In the genomic region with DNA sequence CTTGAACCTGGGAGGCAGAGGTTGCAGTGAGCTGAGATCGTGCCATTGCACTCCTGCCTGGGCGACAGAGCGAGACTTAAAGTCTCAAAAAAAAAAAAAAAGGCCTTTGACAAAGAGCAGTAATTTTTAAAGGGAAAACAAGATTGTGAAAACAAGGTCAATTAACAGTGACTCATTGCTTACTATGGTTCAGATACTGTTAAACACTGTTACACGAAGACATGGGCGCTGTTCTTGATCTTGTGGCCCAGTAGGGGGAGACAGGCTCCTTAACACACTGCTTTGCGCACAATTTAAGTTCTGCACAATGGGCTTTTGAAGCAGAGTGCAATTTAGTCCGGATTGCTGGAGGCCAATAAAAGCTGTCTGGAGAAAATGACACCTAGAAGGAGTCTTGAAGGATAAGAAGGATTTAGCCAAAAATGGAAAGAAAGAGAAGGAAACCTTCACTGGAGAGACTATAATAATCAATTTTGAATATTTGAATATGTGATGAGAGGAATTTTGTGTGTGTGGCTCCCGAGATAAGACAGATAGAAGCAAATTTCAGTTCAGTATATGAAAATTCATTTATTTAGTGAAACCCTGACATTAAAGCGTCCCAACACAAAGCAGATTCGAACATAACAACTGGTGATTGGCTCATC, we compare ENCODE assay signal across 1 cellular context.
A peak's percentile ranks its signal among the peaks of the same experiment; 100 is the strongest.
TF ChIP-seq lines count a peak whose summit lies in the region.

No MANE protein-coding gene starts in this region.

TF ChIP-seq in HepG2, 621 proteins besides CTCF, POLR2A, EP300 and RAD21 (continued from another document and continues in another):
- TF ChIP-seq POGZ (CRISPR knock-in tag; IDR thresholded peaks at IDR 0.05) (0 out of 2 replicates have a peak, but pooled peaks have one; percentile 26), SRSF1 (optimal IDR thresholded peaks at IDR 0.05; ENCODE audit: low read depth, low read length) (no peak), ZNF468 (CRISPR knock-in tag; IDR thresholded peaks at IDR 0.05) (no peak), XRCC5 (optimal IDR thresholded peaks at IDR 0.05; ENCODE audit: low read length) (peak; percentile 86), ZNF343 (CRISPR knock-in tag; IDR thresholded peaks at IDR 0.05) (no peak), ZNF138 (CRISPR knock-in tag; IDR thresholded peaks at IDR 0.05; ENCODE audit: low read depth) (no peak), NRL (CRISPR knock-in tag; IDR thresholded peaks at IDR 0.05; ENCODE audit: borderline replicate concordance) (no peak), ZNF501 (CRISPR knock-in tag; IDR thresholded peaks at IDR 0.05) (no peak), FOXA3 (CRISPR knock-in tag; IDR thresholded peaks at IDR 0.05) (peak; percentile 66), DNMT3B (CRISPR knock-in tag; conservative IDR thresholded peaks at IDR 0.05) (0 out of 2 replicates have a peak, but pooled peaks have one; percentile 43), CCDC6 (CRISPR knock-in tag; IDR thresholded peaks at IDR 0.05) (no peak), EHMT2 (IDR thresholded peaks at IDR 0.05; ENCODE audit: borderline replicate concordance, low read depth, low read length) (no peak), GMEB2 (CRISPR knock-in tag; IDR thresholded peaks at IDR 0.05; ENCODE audit: low read depth) (no peak), ZBED4 (CRISPR knock-in tag; IDR thresholded peaks at IDR 0.05; ENCODE audit: borderline replicate concordance) (no peak), ZNF709 (CRISPR knock-in tag; IDR thresholded peaks at IDR 0.05) (no peak), ZBTB49 (CRISPR knock-in tag; IDR thresholded peaks at IDR 0.05; ENCODE audit: borderline replicate concordance) (no peak), KDM5A (IDR thresholded peaks at IDR 0.05; ENCODE audit: borderline replicate concordance, low read length) (no peak), CEBPB (IDR thresholded peaks at IDR 0.05; ENCODE audit: borderline replicate concordance, low read depth, low read length) (peak; percentile 19; the same call in 1 of the 2 replicates), GRHL1 (CRISPR knock-in tag; conservative IDR thresholded peaks at IDR 0.05) (no peak), GATA4 (IDR thresholded peaks at IDR 0.05; ENCODE audit: borderline replicate concordance, low read depth) (no peak), SRY (CRISPR knock-in tag; IDR thresholded peaks at IDR 0.05) (no peak), PATZ1 (CRISPR knock-in tag; IDR thresholded peaks at IDR 0.05) (0 out of 2 replicates have a peak, but pooled peaks have one; percentile 22), FOXK1 (CRISPR knock-in tag; IDR thresholded peaks at IDR 0.05; ENCODE audit: borderline replicate concordance, low read depth) (peak; percentile 24; the same call in 1 of the 2 replicates), ZNF773 (CRISPR knock-in tag; IDR thresholded peaks at IDR 0.05; ENCODE audit: borderline replicate concordance) (no peak), SOX6 (IDR thresholded peaks at IDR 0.05) (no peak), SOX6 (CRISPR knock-in tag; IDR thresholded peaks at IDR 0.05) (peak; percentile 48; the same call in 1 of the 2 replicates)
- TF ChIP-seq, protein P1, sequence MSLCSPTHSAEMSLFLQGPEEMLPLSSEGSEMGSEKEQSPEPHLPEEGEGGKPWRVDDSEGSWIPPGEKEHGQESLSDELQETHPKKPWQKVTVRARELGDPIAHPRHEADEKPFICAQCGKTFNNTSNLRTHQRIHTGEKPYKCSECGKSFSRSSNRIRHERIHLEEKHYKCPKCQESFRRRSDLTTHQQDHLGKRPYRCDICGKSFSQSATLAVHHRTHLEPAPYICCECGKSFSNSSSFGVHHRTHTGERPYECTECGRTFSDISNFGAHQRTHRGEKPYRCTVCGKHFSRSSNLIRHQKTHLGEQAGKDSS (CRISPR knock-in tag; IDR thresholded peaks at IDR 0.05; ENCODE audit: borderline replicate concordance, low read depth) = 0 out of 2 replicates have a peak, but pooled peaks have one; percentile 63
- TF ChIP-seq, protein P2, sequence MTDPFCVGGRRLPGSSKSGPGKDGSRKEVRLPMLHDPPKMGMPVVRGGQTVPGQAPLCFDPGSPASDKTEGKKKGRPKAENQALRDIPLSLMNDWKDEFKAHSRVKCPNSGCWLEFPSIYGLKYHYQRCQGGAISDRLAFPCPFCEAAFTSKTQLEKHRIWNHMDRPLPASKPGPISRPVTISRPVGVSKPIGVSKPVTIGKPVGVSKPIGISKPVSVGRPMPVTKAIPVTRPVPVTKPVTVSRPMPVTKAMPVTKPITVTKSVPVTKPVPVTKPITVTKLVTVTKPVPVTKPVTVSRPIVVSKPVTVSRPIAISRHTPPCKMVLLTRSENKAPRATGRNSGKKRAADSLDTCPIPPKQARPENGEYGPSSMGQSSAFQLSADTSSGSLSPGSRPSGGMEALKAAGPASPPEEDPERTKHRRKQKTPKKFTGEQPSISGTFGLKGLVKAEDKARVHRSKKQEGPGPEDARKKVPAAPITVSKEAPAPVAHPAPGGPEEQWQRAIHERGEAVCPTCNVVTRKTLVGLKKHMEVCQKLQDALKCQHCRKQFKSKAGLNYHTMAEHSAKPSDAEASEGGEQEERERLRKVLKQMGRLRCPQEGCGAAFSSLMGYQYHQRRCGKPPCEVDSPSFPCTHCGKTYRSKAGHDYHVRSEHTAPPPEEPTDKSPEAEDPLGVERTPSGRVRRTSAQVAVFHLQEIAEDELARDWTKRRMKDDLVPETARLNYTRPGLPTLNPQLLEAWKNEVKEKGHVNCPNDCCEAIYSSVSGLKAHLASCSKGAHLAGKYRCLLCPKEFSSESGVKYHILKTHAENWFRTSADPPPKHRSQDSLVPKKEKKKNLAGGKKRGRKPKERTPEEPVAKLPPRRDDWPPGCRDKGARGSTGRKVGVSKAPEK (CRISPR knock-in tag; IDR thresholded peaks at IDR 0.05; ENCODE audit: borderline replicate concordance) = no peak
- TF ChIP-seq, protein P3, sequence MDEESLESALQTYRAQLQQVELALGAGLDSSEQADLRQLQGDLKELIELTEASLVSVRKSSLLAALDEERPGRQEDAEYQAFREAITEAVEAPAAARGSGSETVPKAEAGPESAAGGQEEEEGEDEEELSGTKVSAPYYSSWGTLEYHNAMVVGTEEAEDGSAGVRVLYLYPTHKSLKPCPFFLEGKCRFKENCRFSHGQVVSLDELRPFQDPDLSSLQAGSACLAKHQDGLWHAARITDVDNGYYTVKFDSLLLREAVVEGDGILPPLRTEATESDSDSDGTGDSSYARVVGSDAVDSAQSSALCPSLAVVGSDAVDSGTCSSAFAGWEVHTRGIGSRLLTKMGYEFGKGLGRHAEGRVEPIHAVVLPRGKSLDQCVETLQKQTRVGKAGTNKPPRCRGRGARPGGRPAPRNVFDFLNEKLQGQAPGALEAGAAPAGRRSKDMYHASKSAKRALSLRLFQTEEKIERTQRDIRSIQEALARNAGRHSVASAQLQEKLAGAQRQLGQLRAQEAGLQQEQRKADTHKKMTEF (CRISPR knock-in tag; IDR thresholded peaks at IDR 0.05) = 0 out of 2 replicates have a peak, but pooled peaks have one; percentile 29
- TF ChIP-seq, protein P4, sequence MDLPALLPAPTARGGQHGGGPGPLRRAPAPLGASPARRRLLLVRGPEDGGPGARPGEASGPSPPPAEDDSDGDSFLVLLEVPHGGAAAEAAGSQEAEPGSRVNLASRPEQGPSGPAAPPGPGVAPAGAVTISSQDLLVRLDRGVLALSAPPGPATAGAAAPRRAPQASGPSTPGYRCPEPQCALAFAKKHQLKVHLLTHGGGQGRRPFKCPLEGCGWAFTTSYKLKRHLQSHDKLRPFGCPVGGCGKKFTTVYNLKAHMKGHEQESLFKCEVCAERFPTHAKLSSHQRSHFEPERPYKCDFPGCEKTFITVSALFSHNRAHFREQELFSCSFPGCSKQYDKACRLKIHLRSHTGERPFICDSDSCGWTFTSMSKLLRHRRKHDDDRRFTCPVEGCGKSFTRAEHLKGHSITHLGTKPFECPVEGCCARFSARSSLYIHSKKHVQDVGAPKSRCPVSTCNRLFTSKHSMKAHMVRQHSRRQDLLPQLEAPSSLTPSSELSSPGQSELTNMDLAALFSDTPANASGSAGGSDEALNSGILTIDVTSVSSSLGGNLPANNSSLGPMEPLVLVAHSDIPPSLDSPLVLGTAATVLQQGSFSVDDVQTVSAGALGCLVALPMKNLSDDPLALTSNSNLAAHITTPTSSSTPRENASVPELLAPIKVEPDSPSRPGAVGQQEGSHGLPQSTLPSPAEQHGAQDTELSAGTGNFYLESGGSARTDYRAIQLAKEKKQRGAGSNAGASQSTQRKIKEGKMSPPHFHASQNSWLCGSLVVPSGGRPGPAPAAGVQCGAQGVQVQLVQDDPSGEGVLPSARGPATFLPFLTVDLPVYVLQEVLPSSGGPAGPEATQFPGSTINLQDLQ (CRISPR knock-in tag; IDR thresholded peaks at IDR 0.05) = no peak
